ENCODE assay signal across 8 cellular contexts in genomic region chr1:8818325-8818775, GRCh38. TPM values are rescaled to one million over a fixed set of nuclear protein-coding genes. Genes with fewer than 3 reads are reported as not detected.
DNase-seq lines count a peak whose midpoint lies in the region; ATAC-seq, FAIRE-seq and TF ChIP-seq lines count a peak whose summit lies in the region.

No MANE protein-coding gene starts in this region.

- H3K27ac ChIP-seq in GM12878 (ENCODE audit: control insufficient read depth, insufficient read depth), result peak overlapping the region; percentile 68

- peaks cover 4% of the 10 kb centered on the region for H3K27me3 Mint-ChIP-seq in activated T-cell treated with anti-CD3 and anti-CD28 coated beads, Interleukin-2, amount 50 U/mL, for 24 hours
- no peaks in the 10 kb centered on the region for H3K27me3 Mint-ChIP-seq in stimulated activated naive CD8-positive, alpha-beta T cell treated with anti-CD3 and anti-CD28 coated beads, Interleukin-15, Interleukin-2, amounts not matched to agents 100 ng/mL and 50 ng/mL, for 24 hours

- H2AFZ ChIP-seq in GM12878 (ENCODE audit: control insufficient read depth, low read depth, low read length), result peak overlapping the region; percentile 43

- no peak for FAIRE-seq in GM12878 (lab: Jason Lieb, UNC)

- H4K20me1 ChIP-seq in GM12878 (ENCODE audit: control insufficient read depth, insufficient read depth), result no peaks in the 10 kb centered on the region

- TF ChIP-seq POLR2A in GM12878 (IDR thresholded peaks at IDR 0.05; ENCODE audit: low read depth, low read length), result no peak

- no peak for TF ChIP-seq RAD21 in GM12878 (IDR thresholded peaks at IDR 0.05; ENCODE audit: insufficient read depth, low read depth, low read length)

- H3K79me2 ChIP-seq in GM12878 (ENCODE audit: control insufficient read depth, insufficient read depth, low read length), result peaks cover 42% of the 10 kb centered on the region

- H3K4me3 ChIP-seq in GM12878 (peak overlapping the region; percentile 77), kidney epithelial cell (ENCODE audit: low read depth, low read length) (peak overlapping the region; percentile 54)

- H3K4me1 ChIP-seq in GM12878 (ENCODE audit: control insufficient read depth, insufficient read depth, low read length), result no peaks in the 10 kb centered on the region

- no peak for ATAC-seq in GM12878

- WGBS in GM12878 (ENCODE audit: insufficient coverage, insufficient replicate concordance, low lambda C conversion rate, missing lambda C conversion rate), result 26% methylated on average over 4 of the region's 4 CpGs

- H3K4me1 Mint-ChIP-seq in activated T-cell treated with anti-CD3 and anti-CD28 coated beads, Interleukin-2, amount 50 U/mL, for 24 hours (ENCODE audit: low read depth), result peaks cover 43% of the 10 kb centered on the region
- H3K4me1 Mint-ChIP-seq in stimulated activated naive CD8-positive, alpha-beta T cell treated with anti-CD3 and anti-CD28 coated beads, Interleukin-15, Interleukin-2, amounts not matched to agents 100 ng/mL and 50 ng/mL, for 24 hours (ENCODE audit: low read depth), result peaks cover 41% of the 10 kb centered on the region

- no peaks in the 10 kb centered on the region for H3K9me3 Mint-ChIP-seq in activated T-cell treated with anti-CD3 and anti-CD28 coated beads, Interleukin-2, amount 50 U/mL, for 24 hours
- H3K9me3 Mint-ChIP-seq in stimulated activated naive CD8-positive, alpha-beta T cell treated with anti-CD3 and anti-CD28 coated beads, Interleukin-15, Interleukin-2, amounts not matched to agents 100 ng/mL and 50 ng/mL, for 24 hours, result no peaks in the 10 kb centered on the region

- peak overlapping the region; percentile 82 for H3K4me3 Mint-ChIP-seq in activated T-cell treated with anti-CD3 and anti-CD28 coated beads, Interleukin-2, amount 50 U/mL, for 24 hours
- peak overlapping the region; percentile 88 for H3K4me3 Mint-ChIP-seq in stimulated activated naive CD8-positive, alpha-beta T cell treated with anti-CD3 and anti-CD28 coated beads, Interleukin-15, Interleukin-2, amounts not matched to agents 100 ng/mL and 50 ng/mL, for 24 hours

- CTCF ChIA-PET in GM12878 (lab: Yijun Ruan, JAX), result interaction anchor here (4.6 kb wide), 1 partner anchor 31 kb away, joined by 27 read pairs; no protein-coding TSS in a partner anchor

- RAD21 ChIA-PET in GM12878 (lab: Charles Lee; ENCODE audit: unreplicated experiment), result no interaction called here

- peak overlapping the region; percentile 58 for H3K4me2 ChIP-seq in GM12878 (ENCODE audit: control insufficient read depth, insufficient read depth)

- POLR2A ChIA-PET in GM12878 (lab: Charles Lee), result no interaction called here

- in situ Hi-C loops in GM12878 (cut with MboI), result no loop called here

- TF ChIP-seq CTCF in GM12878 (IDR thresholded peaks at IDR 0.05 in 2 of 3, conservative IDR thresholded peaks at IDR 0.05 in 1 of 3; ENCODE audit: control insufficient read depth in 2 of 3, extremely low read depth in 1 of 3, insufficient read depth in 1 of 3, low read depth in 3 of 3, low read length in 3 of 3) (no peak), kidney epithelial cell (IDR thresholded peaks at IDR 0.05; ENCODE audit: insufficient read depth, low read length, poor library complexity, severe bottlenecking) (no peak)

- TF ChIP-seq EP300 in GM12878 (IDR thresholded peaks at IDR 0.05; ENCODE audit: borderline replicate concordance in 1 of 2, control insufficient read depth in 1 of 2, low read depth in 2 of 2, low read length in 2 of 2), result no peak

- no peaks in the 10 kb centered on the region for H3K9me3 ChIP-seq in GM12878 (replicated peaks; ENCODE audit: control insufficient read depth, insufficient read depth, low read length)

- SMC1A ChIA-PET in GM12878 (lab: Charles Lee; ENCODE audit: uncharacterized antibody, unreplicated experiment), result no interaction called here

- H3K36me3 ChIP-seq in GM12878 (ENCODE audit: control insufficient read depth in 2 of 2, insufficient read depth in 2 of 2, low read length in 1 of 2) (no peaks in the 10 kb centered on the region), kidney epithelial cell (ENCODE audit: control insufficient read depth, insufficient read depth, low read length) (no peaks in the 10 kb centered on the region)

- BruUV-seq in GM12878 (replicated peaks; lab: Mats Ljungman, UMichigan), result TSS peak; percentile 64

- H3K9ac ChIP-seq in GM12878 (ENCODE audit: control insufficient read depth, insufficient read depth, low read length), result peak overlapping the region; percentile 82

- peaks cover 8% of the 10 kb centered on the region for H3K36me3 Mint-ChIP-seq in activated T-cell treated with anti-CD3 and anti-CD28 coated beads, Interleukin-2, amount 50 U/mL, for 24 hours (ENCODE audit: low read depth)
- H3K36me3 Mint-ChIP-seq in stimulated activated naive CD8-positive, alpha-beta T cell treated with anti-CD3 and anti-CD28 coated beads, Interleukin-15, Interleukin-2, amounts not matched to agents 100 ng/mL and 50 ng/mL, for 24 hours (ENCODE audit: low read depth), result no peaks in the 10 kb centered on the region

- H3K27me3 ChIP-seq in GM12878 (replicated peaks in 1 of 2; ENCODE audit: control insufficient read depth in 2 of 2, insufficient read depth in 2 of 2, low read length in 1 of 2), result no peaks in the 10 kb centered on the region
- H3K27me3 ChIP-seq in kidney epithelial cell (ENCODE audit: control insufficient read depth, insufficient read depth, low read length), result no peaks in the 10 kb centered on the region

- H3K27ac Mint-ChIP-seq in activated T-cell treated with anti-CD3 and anti-CD28 coated beads, Interleukin-2, amount 50 U/mL, for 24 hours, result peak overlapping the region; percentile 92
- H3K27ac Mint-ChIP-seq in stimulated activated naive CD8-positive, alpha-beta T cell treated with anti-CD3 and anti-CD28 coated beads, Interleukin-15, Interleukin-2, amounts not matched to agents 100 ng/mL and 50 ng/mL, for 24 hours, result peak overlapping the region; percentile 90

- intact Hi-C loops in GM12878 (cut with micrococcal nuclease; ENCODE audit: unreplicated experiment), result loop anchor here (5.0 kb wide), 1 partner anchor 56 kb away; no protein-coding TSS in a partner anchor

- DNase-seq in activated T-cell treated with anti-CD3 and anti-CD28 coated beads, Interleukin-2, amount 50 U/mL, for 24 hours, result no peak
- no peak for DNase-seq in activated T-cell treated with anti-CD3 and anti-CD28 coated beads, Interleukin-2, amount 50 U/mL, for 1 hour
- DNase-seq in NCI-H446 treated with DMSO at 0.1 percent for 48 hours (lab: John Stamatoyannopoulos, UW), result peak; percentile 47
- DNase-seq in GM12878 (ENCODE audit: low read depth, low spot score), result no peak
- DNase-seq in kidney epithelial cell (ENCODE audit: low read depth), result no peak
- DNase-seq in iPS-NIHi7 (ENCODE audit: extremely low spot score), result no peak
- DNase-seq in central memory CD4-positive, alpha-beta T cell, result no peak

TF ChIP-seq in GM12878, 131 proteins besides CTCF, POLR2A, EP300 and RAD21 (continues in another document):
- TF ChIP-seq ZBTB40 (IDR thresholded peaks at IDR 0.05; ENCODE audit: borderline replicate concordance) (0 out of 2 replicates have a peak, but pooled peaks have one; percentile 8), SMC3 (IDR thresholded peaks at IDR 0.05; ENCODE audit: borderline replicate concordance, low read length) (no peak)

RNA-seq across cellular contexts. Expression of gene RERE, which starts 0.9 kb away (rescaled TPM):
- 221 and 235 TPM in 2 replicates for total RNA-seq in GM12878 (2013; cell fraction: nucleolus; rRNA removed)
- 27.6 and 41.7 TPM in 2 replicates for total RNA-seq in GM12878 (2014; rRNA removed)
- 14.6 and 20.3 TPM in 2 replicates for total RNA-seq in GM12878 (2014; rRNA removed; fragmentation: Illumina TruSeq; extraction: Trizol)
- total RNA-seq in GM12878 (2021), result 58.9 and 60.5 TPM in 2 replicates
- 14.5 TPM for polyA plus RNA-seq in GM12878 (2011; ENCODE audit: low read depth)
- polyA plus RNA-seq in GM12878 (2011; rRNA removed), result 7.0 and 8.9 TPM in 2 replicates
- 6.9 and 8.9 TPM in 2 replicates for polyA plus RNA-seq in GM12878 (2011; cell fraction: cytosol; rRNA removed)
- 35.2 and 62.7 TPM in 2 replicates for polyA plus RNA-seq in GM12878 (2011; cell fraction: nucleus; rRNA removed)
- 21.5 and 24.0 TPM in 2 replicates for polyA plus RNA-seq in GM12878 (2012)
- polyA plus RNA-seq in GM12878 (2014; fragmentation: Illumina TruSeq; extraction: Trizol), result 21.2 and 25.3 TPM in 2 replicates
- 1 to 10 TPM; 5.2 to 5.9 TPM for polyA plus RNA-seq in GM12878 (2014; fragmentation: Nextera tagmentation; extraction: Ambion mirVana)
- polyA plus RNA-seq in GM12878 (2014; rRNA removed), result 20.9 and 23.0 TPM in 2 replicates
- 10 to 100 TPM; 15.8 to 20.2 TPM for polyA plus RNA-seq in GM12878 (2016; fragmentation: Nextera tagmentation; extraction: Ambion mirVana)
- polyA minus RNA-seq in GM12878 (2011; rRNA and poly(A)+ RNA removed), result 76.2 and 90.7 TPM in 2 replicates
- 35.8 and 43.2 TPM in 2 replicates for polyA minus RNA-seq in GM12878 (2011; cell fraction: cytosol; rRNA and poly(A)+ RNA removed)
- polyA minus RNA-seq in GM12878 (2011; cell fraction: nucleus; rRNA and poly(A)+ RNA removed), result 57.2 and 65.5 TPM in 2 replicates
- 33.3 and 47.5 TPM in 2 replicates for total RNA-seq in kidney epithelial cell
